22 cellular contexts compared by ENCODE assay signal in genomic region chr11:73956876-73957653, GRCh38. TPM values are rescaled to one million over a fixed set of nuclear protein-coding genes. Genes with fewer than 3 reads are reported as not detected.
DNase-seq lines count a peak whose midpoint lies in the region; ATAC-seq, FAIRE-seq and TF ChIP-seq lines count a peak whose summit lies in the region.
"Had no signal": no experiment of that assay in that cellular context is flagged by ENCODE, and none has a peak within 500 bp of the region (broad histone marks: within the 10 kb centered on the region; RNA-seq: fewer than 3 reads in every experiment).

No MANE protein-coding gene starts in this region.

- POLR2A ChIA-PET in H1 (lab: Charles Lee; ENCODE audit: partially characterized antibody) = interaction anchor here (0.5 to 2.6 kb wide), 9 partner anchors 10 to 169 kb away, joined by 3 to 13 read pairs (median 4); partner anchors contain the start of gene MRPL48

- 85% methylated on average over 29 of the region's 29 CpGs; no CpG with 5 or more reads in 1 of the 2 experiments for WGBS in H1 (ENCODE audit: extremely low coverage in 1 of 2, insufficient coverage in 1 of 2, insufficient read length in 1 of 2, insufficient replicate concordance in 2 of 2, low coverage in 1 of 2, low lambda C conversion rate in 2 of 2, missing lambda C conversion rate in 1 of 2), 2 experiments

- H3K4me2 ChIP-seq in H1 (ENCODE audit: insufficient read depth in 1 of 2, low read depth in 2 of 2, low read length in 2 of 2) (peak overlapping the region in 1 of 2 experiments; percentile 38; a peak in 1 of 4 replicates), neural progenitor cell (no peak overlapping the region)
- H3K4me2 ChIP-seq: KMS-11 had no signal

- peaks cover 5% of the 10 kb centered on the region for H3K27me3 Mint-ChIP-seq in neural progenitor cell (ENCODE audit: insufficient read depth, low read depth)

- peaks cover 16% of the 10 kb centered on the region for H3K4me1 Mint-ChIP-seq in neural progenitor cell

- no peak overlapping the region for H3K4ac ChIP-seq in H1 (replicated peaks; ENCODE audit: insufficient read length, low read depth, low read length)

- no peak overlapping the region for H3K56ac ChIP-seq in H1 (replicated peaks; ENCODE audit: insufficient read length, low read depth, low read length)

- H3K4me3 ChIP-seq in H1 (ENCODE audit: extremely low read depth in 1 of 4, insufficient read depth in 2 of 4, low read depth in 3 of 4, low read length in 4 of 4) (peak overlapping the region in 1 of 4 experiments; percentile 3; a peak in 1 of 8 replicates), neural progenitor cell (no peak overlapping the region)
- H3K4me3 ChIP-seq: GM23248, heart right ventricle, pancreas, tibial nerve had no signal

- DNase-seq in NCI-H82 (lab: John Stamatoyannopoulos, UW) = peak; percentile 36
- DNase-seq in NCI-H82 treated with DMSO at 0.1 percent for 48 hours (lab: John Stamatoyannopoulos, UW; ENCODE audit: unreplicated experiment) = no peak
- no peak for DNase-seq in H1 (ENCODE audit: low read depth in 1 of 2, low spot score in 2 of 2)
- no peak for DNase-seq in neural progenitor cell (ENCODE audit: low spot score)
- DNase-seq in C1 segment of cervical spinal cord (lab: John Stamatoyannopoulos, UW) = no peak
- DNase-seq: activated CD8-positive, alpha-beta memory T cell treated with anti-CD3 and anti-CD28 coated beads, Interleukin-2, amount 50 U/mL, for 48 hours; heart right ventricle; midbrain; NCI-H1105 treated with DMSO at 0.1 percent for 48 hours; SHP77 treated with DMSO at 0.1 percent for 48 hours; T-helper 9 cell had no signal

- H4K91ac ChIP-seq in H1 (replicated peaks; ENCODE audit: insufficient read length, low read length) = no peak overlapping the region

- H2BK5ac ChIP-seq in H1 (ENCODE audit: low read depth, low read length) = no peak overlapping the region

- no peak for TF ChIP-seq CTCF in H1 (IDR thresholded peaks at IDR 0.05; ENCODE audit: control extremely low read depth in 1 of 3, insufficient read depth in 1 of 3, low read depth in 1 of 3, low read length in 3 of 3)
- TF ChIP-seq CTCF in neural progenitor cell (IDR thresholded peaks at IDR 0.05) = no peak

- no peak overlapping the region for H2BK12ac ChIP-seq in H1 (ENCODE audit: low read depth, low read length)

- no peak overlapping the region for H2AK5ac ChIP-seq in H1 (ENCODE audit: low read depth, low read length)

- H3K14ac ChIP-seq in H1 (ENCODE audit: insufficient read length) = no peak overlapping the region

- no peak overlapping the region for H3K4me3 Mint-ChIP-seq in neural progenitor cell

- no peak for TF ChIP-seq EP300 in H1 (IDR thresholded peaks at IDR 0.05; ENCODE audit: borderline replicate concordance in 1 of 2, low read depth in 2 of 2, low read length in 2 of 2)

- H2BK120ac ChIP-seq in H1 (replicated peaks; ENCODE audit: low read depth, low read length) = no peak overlapping the region

- no peaks in the 10 kb centered on the region for H3K23me2 ChIP-seq in H1 (ENCODE audit: low read depth, low read length)

- no peaks in the 10 kb centered on the region for H3K79me2 ChIP-seq in H1 (ENCODE audit: control insufficient read depth in 1 of 2, insufficient read depth in 2 of 2, low read length in 2 of 2)
- H3K79me2 ChIP-seq in neural progenitor cell (ENCODE audit: low read depth) = no peaks in the 10 kb centered on the region

- H3K9ac ChIP-seq in H1 (replicated peaks in 1 of 4; ENCODE audit: extremely low read depth in 1 of 4, low read depth in 3 of 4, low read length in 3 of 4) (no peak overlapping the region), neural progenitor cell (no peak overlapping the region)
- H3K9ac ChIP-seq: GM23248, KMS-11 had no signal

- H2AFZ ChIP-seq in H1 (ENCODE audit: low read length) (no peak overlapping the region), neural progenitor cell (replicated peaks) (no peak overlapping the region)
- H2AFZ ChIP-seq: GM23248 had no signal

- no peaks in the 10 kb centered on the region for H3K36me3 ChIP-seq in H1 (ENCODE audit: control insufficient read depth in 2 of 4, insufficient read depth in 4 of 4, low read length in 3 of 4)
- H3K36me3 ChIP-seq in neural progenitor cell = no peaks in the 10 kb centered on the region
- H3K36me3 ChIP-seq: heart right ventricle, pancreas, tibial nerve had no signal

- peak overlapping the region; percentile 62 for H3K27ac Mint-ChIP-seq in neural progenitor cell

- ATAC-seq in HG02678 (IDR thresholded peaks at IDR 0.05; ENCODE audit: unreplicated experiment) (peak; percentile 58), GM19023 (IDR thresholded peaks at IDR 0.05; ENCODE audit: unreplicated experiment) (no peak), GM21825 (IDR thresholded peaks at IDR 0.05; ENCODE audit: unreplicated experiment) (no peak)

- TF ChIP-seq RAD21 in H1 (IDR thresholded peaks at IDR 0.05 in 1 of 2, conservative IDR thresholded peaks at IDR 0.05 in 1 of 2; ENCODE audit: low read depth in 2 of 2, low read length in 2 of 2) = no peak

- H3K36me3 Mint-ChIP-seq in neural progenitor cell = no peaks in the 10 kb centered on the region

- no peaks in the 10 kb centered on the region for H3K9me3 Mint-ChIP-seq in neural progenitor cell

- no peak overlapping the region for H3K18ac ChIP-seq in H1 (ENCODE audit: extremely low read depth, low read length)

- H3F3A ChIP-seq in neural progenitor cell (ENCODE audit: low read depth) = no peaks in the 10 kb centered on the region

- no peak overlapping the region for H3K27ac ChIP-seq in H1 (ENCODE audit: low read depth, low read length)
- H3K27ac ChIP-seq in neural progenitor cell = no peak overlapping the region
- H3K27ac ChIP-seq: GM23248, heart right ventricle, KMS-11, pancreas, tibial nerve had no signal

- H2BK20ac ChIP-seq in H1 (ENCODE audit: low read length) = no peak overlapping the region

- FAIRE-seq in H1 (lab: Jason Lieb, UNC) = no peak
- FAIRE-seq: GM12892, keratinocyte, pancreas had no signal

- H3K9me3 ChIP-seq in H1 (ENCODE audit: insufficient read depth in 2 of 2, low read depth in 1 of 2, low read length in 1 of 2) (no peaks in the 10 kb centered on the region), neural progenitor cell (ENCODE audit: low read depth) (no peaks in the 10 kb centered on the region)
- H3K9me3 ChIP-seq: heart right ventricle, pancreas, tibial nerve had no signal

- H2BK15ac ChIP-seq in H1 (ENCODE audit: low read length) = no peak overlapping the region

- peaks cover 4% of the 10 kb centered on the region; the same call in 1 of the 2 replicates for H3K79me1 ChIP-seq in H1 (ENCODE audit: low read depth, low read length)

- no peak overlapping the region for H3K23ac ChIP-seq in H1 (ENCODE audit: insufficient read length)

- H3K27me3 ChIP-seq in H1 (replicated peaks in 1 of 4; ENCODE audit: control insufficient read depth in 3 of 4, extremely low read depth in 1 of 4, insufficient read depth in 3 of 4, low read length in 3 of 4) = no peaks in the 10 kb centered on the region
- no peaks in the 10 kb centered on the region for H3K27me3 ChIP-seq in neural progenitor cell
- H3K27me3 ChIP-seq: pancreas had no signal

- no peak overlapping the region for H4K5ac ChIP-seq in H1 (ENCODE audit: insufficient read length, low read depth, low read length)

- no peak for TF ChIP-seq POLR2A in H1 (IDR thresholded peaks at IDR 0.05; ENCODE audit: control extremely low read depth in 1 of 2, low read depth in 2 of 2, low read length in 2 of 2)

- H4K20me1 ChIP-seq in H1 (replicated peaks in 1 of 2; ENCODE audit: control insufficient read depth in 1 of 2, insufficient read depth in 2 of 2, low read length in 2 of 2) (no peaks in the 10 kb centered on the region), neural progenitor cell (ENCODE audit: low read depth) (no peaks in the 10 kb centered on the region)

- H3K4me1 ChIP-seq in H1 (replicated peaks in 1 of 4; ENCODE audit: control insufficient read depth in 3 of 4, insufficient read depth in 4 of 4, low read length in 3 of 4) (no peaks in the 10 kb centered on the region; a peak in 1 of 7 replicates), neural progenitor cell (peaks cover 6% of the 10 kb centered on the region)
- H3K4me1 ChIP-seq: heart right ventricle, pancreas, tibial nerve had no signal

- CTCF ChIA-PET in H1 (lab: Charles Lee; ENCODE audit: partially characterized antibody) = interaction anchor here (0.6 to 2.6 kb wide), 10 partner anchors 7 to 296 kb away, joined by 3 to 8 read pairs (median 4); no protein-coding TSS in a partner anchor

- H4K8ac ChIP-seq in H1 (ENCODE audit: extremely low read depth, insufficient read depth, low read length) = peak overlapping the region; percentile 51; the same call in 1 of the 2 replicates

RNA-seq across cellular contexts. Expression of gene DNAJB13, which starts 6.2 kb away (rescaled TPM):
- total RNA-seq in H1 (2021; fragmentation: NEBNext Ultra II Directional; extraction: Animal tissue kit (Norgen Biotek cat#: 25700)) = 0.54 TPM in 1 of 2 replicates, not detected in the other
- 0.05 and 0.27 TPM in 2 replicates for polyA plus RNA-seq in H1 (2011; rRNA removed)
- 0.32 TPM for polyA plus RNA-seq in H1 (2011; cell fraction: cytosol; rRNA removed)
- polyA plus RNA-seq in H1 (2011; cell fraction: nucleus; rRNA removed) = 1.0 TPM
- polyA plus RNA-seq in H1 (2012, experiment 1 of 2) = 0.32 to 0.90 TPM (median 0.56 TPM) in 4 replicates
- polyA plus RNA-seq in H1 (2012, experiment 2 of 2) = not detected
- 0.08 TPM for polyA plus RNA-seq in H1 (2013, experiment 1 of 2)
- polyA plus RNA-seq in H1 (2013, experiment 2 of 2) = 0.09 TPM
- not detected in 2 replicates for polyA minus RNA-seq in H1 (2011; rRNA and poly(A)+ RNA removed)
- not detected for polyA minus RNA-seq in H1 (2011; cell fraction: cytosol; rRNA and poly(A)+ RNA removed)
- 0.50 TPM for polyA minus RNA-seq in H1 (2011; cell fraction: nucleus; rRNA and poly(A)+ RNA removed)
- 0.28 TPM in 1 of 2 replicates, not detected in the other for total RNA-seq in neural progenitor cell (ENCODE audit: low replicate concordance)
- total RNA-seq: A172, cardiac septum, GM23248, heart right ventricle had no signal
- polyA plus RNA-seq: heart right ventricle had no signal

RNA-seq across cellular contexts. Expression of gene UCP2, which starts 25.6 kb away (rescaled TPM):
- total RNA-seq in H1 (2021; fragmentation: NEBNext Ultra II Directional; extraction: Animal tissue kit (Norgen Biotek cat#: 25700)) = 39.8 and 46.2 TPM in 2 replicates
- polyA plus RNA-seq in H1 (2011; rRNA removed) = 55.2 and 79.1 TPM in 2 replicates
- polyA plus RNA-seq in H1 (2011; cell fraction: cytosol; rRNA removed) = 42.6 TPM
- 42.7 TPM for polyA plus RNA-seq in H1 (2011; cell fraction: nucleus; rRNA removed)
- 28.1 to 49.5 TPM (median 39.5 TPM) in 4 replicates for polyA plus RNA-seq in H1 (2012, experiment 1 of 2)
- 31.0 TPM for polyA plus RNA-seq in H1 (2012, experiment 2 of 2)
- polyA plus RNA-seq in H1 (2013, experiment 1 of 2) = 31.3 TPM
- 31.0 TPM for polyA plus RNA-seq in H1 (2013, experiment 2 of 2)
- polyA minus RNA-seq in H1 (2011; rRNA and poly(A)+ RNA removed) = 52.7 and 73.3 TPM in 2 replicates
- 54.7 TPM for polyA minus RNA-seq in H1 (2011; cell fraction: cytosol; rRNA and poly(A)+ RNA removed)
- 53.6 TPM for polyA minus RNA-seq in H1 (2011; cell fraction: nucleus; rRNA and poly(A)+ RNA removed)
- 69.2 and 88.1 TPM in 2 replicates for total RNA-seq in neural progenitor cell (ENCODE audit: low replicate concordance)
- total RNA-seq: GM23248 had no signal

RNA-seq across cellular contexts. Expression of gene UCP3, which starts 51.8 kb away (rescaled TPM):
- 0.92 and 1.3 TPM in 2 replicates for total RNA-seq in H1 (2021; fragmentation: NEBNext Ultra II Directional; extraction: Animal tissue kit (Norgen Biotek cat#: 25700))
- polyA plus RNA-seq in H1 (2011; rRNA removed) = 0.67 and 0.85 TPM in 2 replicates
- 0.80 TPM for polyA plus RNA-seq in H1 (2011; cell fraction: cytosol; rRNA removed)
- 5.5 TPM for polyA plus RNA-seq in H1 (2011; cell fraction: nucleus; rRNA removed)
- polyA plus RNA-seq in H1 (2012, experiment 1 of 2) = 0.59 to 2.2 TPM (median 1.1 TPM) in 4 replicates
- 0.12 TPM for polyA plus RNA-seq in H1 (2012, experiment 2 of 2)
- polyA plus RNA-seq in H1 (2013, experiment 1 of 2) = 0.65 TPM
- polyA plus RNA-seq in H1 (2013, experiment 2 of 2) = 0.57 TPM
- 1.0 and 1.4 TPM in 2 replicates for polyA minus RNA-seq in H1 (2011; rRNA and poly(A)+ RNA removed)
- not detected for polyA minus RNA-seq in H1 (2011; cell fraction: cytosol; rRNA and poly(A)+ RNA removed)
- polyA minus RNA-seq in H1 (2011; cell fraction: nucleus; rRNA and poly(A)+ RNA removed) = 3.5 TPM
- total RNA-seq in neural progenitor cell (ENCODE audit: low replicate concordance) = 1.5 TPM in 1 of 2 replicates, not detected in the other
- polyA plus RNA-seq: GM23248 had no signal
